ENCODE assay signal across 8 cellular contexts in genomic region chr2:72915907-72916742, GRCh38. TPM values are rescaled to one million over a fixed set of nuclear protein-coding genes. Genes with fewer than 3 reads are reported as not detected.
A peak's percentile ranks its signal among the peaks of the same experiment; 100 is the strongest.
DNase-seq lines count a peak whose midpoint lies in the region; ATAC-seq and TF ChIP-seq lines count a peak whose summit lies in the region.

No MANE protein-coding gene starts in this region.

- H3K4me3 ChIP-seq in CD4-positive, alpha-beta memory T cell (ENCODE audit: low read length in 2 of 2): peak overlapping the region in 1 of 2 donors; percentile 48
- peak overlapping the region; percentile 46 for H3K4me3 ChIP-seq in NT2/D1 (ENCODE audit: insufficient read length, low read depth)
- peak overlapping the region; percentile 27 to 37 (median 31) for H3K4me3 ChIP-seq in mammary epithelial cell (replicated peaks in 1 of 3; ENCODE audit: insufficient read depth in 1 of 3, low read depth in 2 of 3, low read length in 3 of 3)
- peak overlapping the region in 2 of 3 donors; percentile 23 to 51 for H3K4me3 ChIP-seq in liver (ENCODE audit: low read depth in 1 of 3, low read length in 3 of 3)

- peaks cover 0 to 5% (median 0%) of the 10 kb centered on the region in 8 donors for H3K9me3 Mint-ChIP-seq in CD4-positive, alpha-beta memory T cell
- no peaks in the 10 kb centered on the region for H3K9me3 Mint-ChIP-seq in stimulated activated naive CD8-positive, alpha-beta T cell treated with anti-CD3 and anti-CD28 coated beads, Interleukin-15, Interleukin-2, amounts not matched to agents 100 ng/mL and 50 ng/mL, for 24 hours

- H3K9ac ChIP-seq in NT2/D1 (ENCODE audit: insufficient read length, low read depth) (peak overlapping the region; percentile 50), mammary epithelial cell (ENCODE audit: insufficient read depth, low read length) (no peak overlapping the region), liver (ENCODE audit: low read depth in 1 of 2, low read length in 2 of 2) (no peak overlapping the region)

- POLR2A ChIA-PET in CD4-positive, alpha-beta memory T cell (lab: Charles Lee; ENCODE audit: partially characterized antibody): interaction anchor here (2.1 kb wide), 1 partner anchor 11 kb away, joined by 7 read pairs; no protein-coding TSS in a partner anchor

- dilution Hi-C loops in mammary epithelial cell (cut with HindIII; ENCODE audit: low sequenced_read_pairs): no loop called here

- peak overlapping the region in 1 of 7 donors; percentile 30 for H3K27ac Mint-ChIP-seq in CD4-positive, alpha-beta memory T cell
- H3K27ac Mint-ChIP-seq in stimulated activated naive CD8-positive, alpha-beta T cell treated with anti-CD3 and anti-CD28 coated beads, Interleukin-15, Interleukin-2, amounts not matched to agents 100 ng/mL and 50 ng/mL, for 24 hours: no peak overlapping the region

- TF ChIP-seq CTCF in mammary epithelial cell (conservative IDR thresholded peaks at IDR 0.05 in 1 of 2, IDR thresholded peaks at IDR 0.05 in 1 of 2; ENCODE audit: extremely low read depth in 1 of 2, insufficient read depth in 1 of 2, low read depth in 1 of 2, low read length in 2 of 2): no peak
- no peak for TF ChIP-seq CTCF in liver (IDR thresholded peaks at IDR 0.05; ENCODE audit: low read depth, low read length, missing input control)

- H3K27me3 ChIP-seq in CD4-positive, alpha-beta memory T cell (ENCODE audit: insufficient read depth, low read length): peaks cover 67% of the 10 kb centered on the region
- H3K27me3 ChIP-seq in NT2/D1 (ENCODE audit: insufficient read depth, insufficient read length) (peaks cover 96% of the 10 kb centered on the region), mammary epithelial cell (ENCODE audit: insufficient read depth, low read length) (peaks cover 74% of the 10 kb centered on the region), liver (ENCODE audit: control insufficient read depth in 4 of 4, insufficient read depth in 4 of 4, low read length in 3 of 4) (peaks cover 9 to 36% (median 20%) of the 10 kb centered on the region in 4 donors)

- no peaks in the 10 kb centered on the region for H3K9me3 ChIP-seq in CD4-positive, alpha-beta memory T cell (ENCODE audit: control insufficient read depth in 1 of 2, low read length in 2 of 2)
- H3K9me3 ChIP-seq in NT2/D1 (ENCODE audit: insufficient read depth, low read length) (no peaks in the 10 kb centered on the region), mammary epithelial cell (replicated peaks; ENCODE audit: insufficient read depth, low read length) (peaks cover 7% of the 10 kb centered on the region), liver (ENCODE audit: control insufficient read depth in 4 of 4, low read length in 3 of 4) (peaks cover 0 to 4% (median 0%) of the 10 kb centered on the region in 4 donors)

- peak overlapping the region; percentile 73 to 89 (median 82) for H3K4me3 Mint-ChIP-seq in CD4-positive, alpha-beta memory T cell
- peak overlapping the region; percentile 70 for H3K4me3 Mint-ChIP-seq in stimulated activated naive CD8-positive, alpha-beta T cell treated with anti-CD3 and anti-CD28 coated beads, Interleukin-15, Interleukin-2, amounts not matched to agents 100 ng/mL and 50 ng/mL, for 24 hours

- H3K4me1 Mint-ChIP-seq in CD4-positive, alpha-beta memory T cell: peaks cover 18 to 52% (median 33%) of the 10 kb centered on the region in 4 donors
- peaks cover 37% of the 10 kb centered on the region for H3K4me1 Mint-ChIP-seq in stimulated activated naive CD8-positive, alpha-beta T cell treated with anti-CD3 and anti-CD28 coated beads, Interleukin-15, Interleukin-2, amounts not matched to agents 100 ng/mL and 50 ng/mL, for 24 hours (ENCODE audit: low read depth)

- WGBS in mammary epithelial cell (ENCODE audit: low coverage, missing lambda C conversion rate): 21% methylated on average over 29 of the region's 86 CpGs
- WGBS in liver: 3% methylated on average over 86 of the region's 86 CpGs

- peak in 4 of 5 donors; percentile 36 to 52 (median 46) for DNase-seq in CD4-positive, alpha-beta memory T cell
- DNase-seq in NT2/D1 (ENCODE audit: low read depth, low spot score) (no peak), mammary epithelial cell (peak; percentile 57), occipital lobe (lab: John Stamatoyannopoulos, UW) (no peak)

- in situ Hi-C loops in mammary epithelial cell (cut with MboI; ENCODE audit: low sequenced_read_pairs in 2 of 2): no loop called here

- intact Hi-C loops in CD4-positive, alpha-beta memory T cell (cut with micrococcal nuclease): no loop called here
- intact Hi-C loops in mammary epithelial cell (cut with micrococcal nuclease): loop anchor here (2.0 kb wide), 1 partner anchor 27 kb away; no protein-coding TSS in a partner anchor

- H3K36me3 Mint-ChIP-seq in CD4-positive, alpha-beta memory T cell: peaks cover 0 to 3% of the 10 kb centered on the region in 2 donors
- no peaks in the 10 kb centered on the region for H3K36me3 Mint-ChIP-seq in stimulated activated naive CD8-positive, alpha-beta T cell treated with anti-CD3 and anti-CD28 coated beads, Interleukin-15, Interleukin-2, amounts not matched to agents 100 ng/mL and 50 ng/mL, for 24 hours (ENCODE audit: low read depth)

- peak overlapping the region; percentile 85 for H3K4me2 ChIP-seq in mammary epithelial cell (ENCODE audit: insufficient read depth, low read depth, low read length)

- no peaks in the 10 kb centered on the region for H3K36me3 ChIP-seq in CD4-positive, alpha-beta memory T cell (ENCODE audit: insufficient read depth, low read length)
- H3K36me3 ChIP-seq in NT2/D1 (ENCODE audit: insufficient read depth, insufficient read length, low read length) (no peaks in the 10 kb centered on the region), mammary epithelial cell (ENCODE audit: insufficient read depth, low read length) (no peaks in the 10 kb centered on the region), liver (ENCODE audit: control insufficient read depth in 4 of 4, insufficient read depth in 3 of 4, low read depth in 1 of 4, low read length in 3 of 4) (no peaks in the 10 kb centered on the region)

- ATAC-seq in GM19035 (IDR thresholded peaks at IDR 0.05; ENCODE audit: unreplicated experiment) (peak; percentile 50), HG03108 (IDR thresholded peaks at IDR 0.05; ENCODE audit: unreplicated experiment) (peak; percentile 51)

- no peak for TF ChIP-seq RAD21 in liver (IDR thresholded peaks at IDR 0.05)

- H3K79me2 ChIP-seq in mammary epithelial cell (ENCODE audit: insufficient read depth, low read length): no peaks in the 10 kb centered on the region

- H3K27me3 Mint-ChIP-seq in CD4-positive, alpha-beta memory T cell: peaks cover 58 to 59% of the 10 kb centered on the region in 2 donors
- peaks cover 72% of the 10 kb centered on the region for H3K27me3 Mint-ChIP-seq in stimulated activated naive CD8-positive, alpha-beta T cell treated with anti-CD3 and anti-CD28 coated beads, Interleukin-15, Interleukin-2, amounts not matched to agents 100 ng/mL and 50 ng/mL, for 24 hours

- H2AFZ ChIP-seq in mammary epithelial cell (ENCODE audit: low read depth, low read length): peak overlapping the region; percentile 90

- peaks cover 2% of the 10 kb centered on the region for H4K20me1 ChIP-seq in mammary epithelial cell (ENCODE audit: insufficient read depth, low read length)

- BruUV-seq in mammary epithelial cell (replicated peaks; lab: Mats Ljungman, UMichigan): no TSS peak

- H3K27ac ChIP-seq in CD4-positive, alpha-beta memory T cell (ENCODE audit: low read depth, low read length): no peak overlapping the region
- H3K27ac ChIP-seq in mammary epithelial cell (ENCODE audit: insufficient read depth, low read depth, low read length) (no peak overlapping the region), liver (ENCODE audit: low read depth in 1 of 2, low read length in 2 of 2) (no peak overlapping the region)

- H3K4me1 ChIP-seq in CD4-positive, alpha-beta memory T cell (ENCODE audit: insufficient read depth, low read length): peaks cover 45% of the 10 kb centered on the region
- H3K4me1 ChIP-seq in NT2/D1 (ENCODE audit: insufficient read depth, insufficient read length) (peaks cover 4% of the 10 kb centered on the region), mammary epithelial cell (ENCODE audit: insufficient read depth, low read length) (peaks cover 38% of the 10 kb centered on the region), liver (ENCODE audit: control insufficient read depth in 4 of 4, insufficient read depth in 4 of 4, low read length in 3 of 4) (peaks cover 20 to 30% (median 25%) of the 10 kb centered on the region in 4 donors)

- CTCF ChIA-PET in CD4-positive, alpha-beta memory T cell (lab: Charles Lee; ENCODE audit: partially characterized antibody): interaction anchor here (1.6 kb wide), 1 partner anchor 29 kb away, joined by 5 read pairs; the partner anchor contains the start of gene SPR
- CTCF ChIA-PET in mammary epithelial cell (lab: Charles Lee; ENCODE audit: low non-redundant PET): interaction anchor here (0.7 kb wide), 1 partner anchor 22 kb away, joined by 5 read pairs; no protein-coding TSS in a partner anchor

TF ChIP-seq in liver, 16 proteins besides CTCF, POLR2A, EP300 and RAD21 (continues in another document):
- TF ChIP-seq HNF4A (conservative IDR thresholded peaks at IDR 0.05) (peak; percentile 20 to 75), ZBTB33 (IDR thresholded peaks at IDR 0.05) (no peak), FOXA2 (IDR thresholded peaks at IDR 0.05) (no peak), JUND (IDR thresholded peaks at IDR 0.05) (no peak), FOXA1 (IDR thresholded peaks at IDR 0.05) (no peak)

RNA-seq across cellular contexts. Expression of gene EMX1, which starts 1.2 kb away (rescaled TPM):
- not detected for total RNA-seq in CD4-positive, alpha-beta memory T cell
- polyA plus RNA-seq in CD4-positive, alpha-beta memory T cell: not detected
- total RNA-seq in mammary epithelial cell (not detected), liver (under 1 TPM in 1 of 2 donors, not detected in 1; 0.08 TPM), occipital lobe (21.1 TPM)
- polyA plus RNA-seq in mammary epithelial cell (not detected), liver (under 1 TPM; 0.06 to 0.18 TPM)
- polyA minus RNA-seq in mammary epithelial cell: 0.31 TPM

RNA-seq across cellular contexts. Expression of gene SPR, which starts 28.9 kb away (rescaled TPM):
- not detected for total RNA-seq in CD4-positive, alpha-beta memory T cell
- polyA plus RNA-seq in CD4-positive, alpha-beta memory T cell: under 1 TPM in 1 of 2 donors, not detected in 1; 0.58 TPM
- total RNA-seq in mammary epithelial cell: 10 to 100 TPM; 24.5 to 25.1 TPM
- 37.1 TPM for polyA plus RNA-seq in mammary epithelial cell
- polyA minus RNA-seq in mammary epithelial cell: 18.6 TPM
- 10 to 100 TPM; 13.6 to 56.3 TPM for total RNA-seq in liver
- 10 to 100 TPM; 49.9 to 60.8 TPM for polyA plus RNA-seq in liver
- total RNA-seq in occipital lobe: 1.2 TPM

Comparison
In these comparisons a context has a peak if more than half of its experiments do, and no peak if none do; other contexts are left out.
1. DNase-seq: peak in CD4-positive, alpha-beta memory T cell (4 of 5) and mammary epithelial cell (single experiment); none in NT2/D1 (single experiment) and occipital lobe (single experiment).
2. RNA of gene EMX1, which starts 1.2 kb away (total RNA-seq): 21.1 TPM in occipital lobe (single experiment); 0.08 TPM in liver, not detected in CD4-positive, alpha-beta memory T cell and not detected in mammary epithelial cell; every median in the first group is over 10 times any median in the second.